ENCODE assay signal across 9 cellular contexts in genomic region chr4:112938461-112939058, GRCh38.
DNase-seq lines count a peak whose midpoint lies in the region; ATAC-seq and TF ChIP-seq lines count a peak whose summit lies in the region.
"Had no signal": no experiment of that assay in that cellular context is flagged by ENCODE, and none has a peak within 500 bp of the region (broad histone marks: within the 10 kb centered on the region; RNA-seq: fewer than 3 reads in every experiment).

No MANE protein-coding gene starts in this region.

- no peaks in the 10 kb centered on the region for H3K36me3 Mint-ChIP-seq in T-cell
- H3K36me3 Mint-ChIP-seq: naive B cell had no signal

- intact Hi-C loops in posterior cingulate gyrus (cut with DNase I) = loop anchor here (1.0 to 5.0 kb wide), 3 partner anchors 85 to 306 kb away; no protein-coding TSS in a partner anchor

- peaks cover 9 to 10% of the 10 kb centered on the region in 2 donors for H3K27me3 Mint-ChIP-seq in T-cell

- DNase-seq in COLO829 (ENCODE audit: low spot score) (peak; percentile 70), GM20000 (ENCODE audit: low spot score) (peak; percentile 47), NCI-H2196 treated with DMSO at 0.1 percent for 48 hours (lab: John Stamatoyannopoulos, UW; ENCODE audit: unreplicated experiment) (peak; percentile 11), cardiac fibroblast (ENCODE audit: low read depth in 2 of 2) (peak; percentile 72 to 74), medulla oblongata (ENCODE audit: extremely low spot score) (peak; percentile 88), posterior cingulate gyrus (no peak), T-cell (no peak)
- DNase-seq: naive B cell had no signal

- CTCF ChIA-PET in T-cell (lab: Charles Lee) = interaction anchor here (0.6 to 1.3 kb wide), 7 partner anchors 10 to 26 kb away, joined by 3 to 6 read pairs (median 4); no protein-coding TSS in a partner anchor

- no peak overlapping the region for H3K4me3 ChIP-seq in cardiac fibroblast (replicated peaks in 1 of 2; ENCODE audit: low read depth in 2 of 2, low read length in 2 of 2)

- POLR2A ChIA-PET in T-cell (lab: Charles Lee) = no interaction called here

- H3K4me3 Mint-ChIP-seq in T-cell = no peak overlapping the region
- H3K4me3 Mint-ChIP-seq: naive B cell had no signal

- ATAC-seq in GM18520 (IDR thresholded peaks at IDR 0.05; ENCODE audit: unreplicated experiment) (no peak), T-cell (replicated peaks in 1 of 4) (no peak)

- peak; percentile 43 for TF ChIP-seq CTCF in GM20000 (IDR thresholded peaks at IDR 0.05; ENCODE audit: extremely low read depth, missing control alignments)
- peak; percentile 65 for TF ChIP-seq CTCF in cardiac fibroblast (IDR thresholded peaks at IDR 0.05; ENCODE audit: low read depth, low read length)

- no peaks in the 10 kb centered on the region for H3K9me3 Mint-ChIP-seq in T-cell

- no peaks in the 10 kb centered on the region for H3K4me1 Mint-ChIP-seq in T-cell
- H3K4me1 Mint-ChIP-seq: naive B cell had no signal

- no peak overlapping the region for H3K27ac Mint-ChIP-seq in T-cell
- H3K27ac Mint-ChIP-seq: naive B cell had no signal

Comparison
In these comparisons a context has a peak if more than half of its experiments do, and no peak if none do; other contexts are left out.
1. DNase-seq: peak in COLO829 (single experiment), GM20000 (single experiment), NCI-H2196 treated with DMSO at 0.1 percent for 48 hours (single experiment), cardiac fibroblast (2 of 2) and medulla oblongata (single experiment); none in posterior cingulate gyrus (0 of 10) and T-cell (0 of 34).